In the genomic region with DNA sequence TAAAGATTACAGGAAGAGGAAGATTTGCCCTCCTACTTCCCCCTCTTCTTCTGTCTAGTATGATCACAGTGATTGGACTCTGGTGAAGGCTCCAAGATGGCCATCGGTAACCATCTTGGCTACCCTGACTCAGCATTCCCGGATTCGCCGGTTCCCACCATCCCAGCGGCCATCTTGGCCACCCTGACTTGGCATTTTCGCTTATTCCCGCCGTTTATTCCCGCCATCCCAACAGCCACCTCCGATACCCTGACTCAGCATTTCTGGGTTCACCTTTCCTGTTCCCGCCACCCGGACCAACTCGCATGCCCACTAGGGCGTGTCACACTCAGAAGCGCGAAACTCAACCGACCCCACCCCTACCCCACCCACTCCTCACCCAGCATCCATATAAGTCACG, we compare ENCODE assay signal across 23 cellular contexts.
DNase-seq lines count a peak whose midpoint lies in the region; ATAC-seq, FAIRE-seq and TF ChIP-seq lines count a peak whose summit lies in the region.
"Had no signal": no experiment of that assay in that cellular context is flagged by ENCODE, and none has a peak within 500 bp of the region (broad histone marks: within the 10 kb centered on the region; RNA-seq: fewer than 3 reads in every experiment).

No MANE protein-coding gene starts in this region.

- no peak for DNase-seq in activated naive CD4-positive, alpha-beta T cell treated with anti-CD3 and anti-CD28 coated beads for 36 hours
- no peak for DNase-seq in activated naive CD4-positive, alpha-beta T cell treated with anti-CD3 and anti-CD28 coated beads, Interleukin-2, amount 10 ng/mL, durations not matched to agents 7 days and 5 days
- DNase-seq in Daoy (ENCODE audit: low read depth) (peak; percentile 5), H1 (ENCODE audit: low read depth in 1 of 2, low spot score in 2 of 2) (no peak), testis (peak; percentile 43), NCI-H2196 (lab: John Stamatoyannopoulos, UW; ENCODE audit: unreplicated experiment) (no peak)
- DNase-seq: ACHN; Caco-2; CD4-positive, alpha-beta T cell; DND-41; GM23248; H7; HFFc6 had no signal

- no peak overlapping the region for H3K56ac ChIP-seq in H1 (replicated peaks; ENCODE audit: insufficient read length, low read depth, low read length)

- peaks cover 9% of the 10 kb centered on the region for H3K4me1 Mint-ChIP-seq in activated naive CD4-positive, alpha-beta T cell treated with anti-CD3 and anti-CD28 coated beads for 36 hours (ENCODE audit: low read depth)
- H3K4me1 Mint-ChIP-seq in activated naive CD4-positive, alpha-beta T cell treated with anti-CD3 and anti-CD28 coated beads, Interleukin-2, amount 10 ng/mL, durations not matched to agents 7 days and 5 days, result peaks cover 20% of the 10 kb centered on the region

- peak overlapping the region; percentile 3 for H3K4me3 Mint-ChIP-seq in activated naive CD4-positive, alpha-beta T cell treated with anti-CD3 and anti-CD28 coated beads for 36 hours
- H3K4me3 Mint-ChIP-seq in activated naive CD4-positive, alpha-beta T cell treated with anti-CD3 and anti-CD28 coated beads, Interleukin-2, amount 10 ng/mL, durations not matched to agents 7 days and 5 days, result no peak overlapping the region
- H3K4me3 Mint-ChIP-seq: CD4-positive, alpha-beta T cell; HFFc6 had no signal

- POLR2A ChIA-PET in H1 (lab: Charles Lee; ENCODE audit: partially characterized antibody), result no interaction called here

- no peaks in the 10 kb centered on the region for H3K23me2 ChIP-seq in H1 (ENCODE audit: low read depth, low read length)

- H3K14ac ChIP-seq in H1 (ENCODE audit: insufficient read length), result no peak overlapping the region

- no peak overlapping the region for H4K5ac ChIP-seq in H1 (ENCODE audit: insufficient read length, low read depth, low read length)

- no peaks in the 10 kb centered on the region for H4K20me1 ChIP-seq in H1 (replicated peaks in 1 of 2; ENCODE audit: control insufficient read depth in 1 of 2, insufficient read depth in 2 of 2, low read length in 2 of 2)

- intact Hi-C loops in activated naive CD4-positive, alpha-beta T cell treated with anti-CD3 and anti-CD28 coated beads for 36 hours (cut with micrococcal nuclease), result no loop called here
- intact Hi-C loops in testis (cut with DNase I; ENCODE audit: low total_unique reads), result no loop called here

- CTCF ChIA-PET in activated naive CD4-positive, alpha-beta T cell treated with anti-CD3 and anti-CD28 coated beads for 36 hours (lab: Charles Lee), result no interaction called here
- CTCF ChIA-PET in activated naive CD4-positive, alpha-beta T cell treated with anti-CD3 and anti-CD28 coated beads, Interleukin-2, amount 10 ng/mL, durations not matched to agents 7 days and 5 days (lab: Charles Lee), result no interaction called here
- CTCF ChIA-PET in H1 (lab: Charles Lee; ENCODE audit: partially characterized antibody), result interaction anchor here (0.6 kb wide), 1 partner anchor 637 kb away, joined by 3 read pairs; no protein-coding TSS in a partner anchor

- H3K4me2 ChIP-seq in H1 (ENCODE audit: insufficient read depth in 1 of 2, low read depth in 2 of 2, low read length in 2 of 2), result no peak overlapping the region
- H3K4me2 ChIP-seq: KMS-11 had no signal

- H2BK120ac ChIP-seq in H1 (replicated peaks; ENCODE audit: low read depth, low read length), result no peak overlapping the region

- H3K4me3 ChIP-seq in H1 (ENCODE audit: extremely low read depth in 1 of 4, insufficient read depth in 2 of 4, low read depth in 3 of 4, low read length in 4 of 4) (no peak overlapping the region), testis (no peak overlapping the region)
- H3K4me3 ChIP-seq: GM23248 had no signal

- no peak overlapping the region for H4K91ac ChIP-seq in H1 (replicated peaks; ENCODE audit: insufficient read length, low read length)

- no peak overlapping the region for H3K4ac ChIP-seq in H1 (replicated peaks; ENCODE audit: insufficient read length, low read depth, low read length)

- H3K36me3 Mint-ChIP-seq in activated naive CD4-positive, alpha-beta T cell treated with anti-CD3 and anti-CD28 coated beads for 36 hours (ENCODE audit: low read depth), result no peaks in the 10 kb centered on the region
- H3K36me3 Mint-ChIP-seq in activated naive CD4-positive, alpha-beta T cell treated with anti-CD3 and anti-CD28 coated beads, Interleukin-2, amount 10 ng/mL, durations not matched to agents 7 days and 5 days, result peaks cover 2% of the 10 kb centered on the region

- H3K9me3 ChIP-seq in H1 (ENCODE audit: insufficient read depth in 2 of 2, low read depth in 1 of 2, low read length in 1 of 2) (peaks cover 9 to 12% of the 10 kb centered on the region in 2 experiments), testis (no peaks in the 10 kb centered on the region)

- H3K9ac ChIP-seq in H1 (replicated peaks in 1 of 4; ENCODE audit: extremely low read depth in 1 of 4, low read depth in 3 of 4, low read length in 3 of 4), result no peak overlapping the region
- H3K9ac ChIP-seq: GM23248, KMS-11 had no signal

- TF ChIP-seq POLR2A in H1 (IDR thresholded peaks at IDR 0.05; ENCODE audit: control extremely low read depth in 1 of 2, low read depth in 2 of 2, low read length in 2 of 2), result no peak
- no peak for TF ChIP-seq POLR2A in testis (IDR thresholded peaks at IDR 0.05)

- no peak overlapping the region for H2AFZ ChIP-seq in H1 (ENCODE audit: low read length)
- H2AFZ ChIP-seq: GM23248 had no signal

- no peaks in the 10 kb centered on the region for H3K27me3 Mint-ChIP-seq in activated naive CD4-positive, alpha-beta T cell treated with anti-CD3 and anti-CD28 coated beads for 36 hours (ENCODE audit: low read depth)
- H3K27me3 Mint-ChIP-seq in activated naive CD4-positive, alpha-beta T cell treated with anti-CD3 and anti-CD28 coated beads, Interleukin-2, amount 10 ng/mL, durations not matched to agents 7 days and 5 days, result no peaks in the 10 kb centered on the region
- H3K27me3 Mint-ChIP-seq: CD4-positive, alpha-beta T cell had no signal

- no peaks in the 10 kb centered on the region for H3K36me3 ChIP-seq in H1 (ENCODE audit: control insufficient read depth in 2 of 4, insufficient read depth in 4 of 4, low read length in 3 of 4)
- H3K36me3 ChIP-seq in testis (ENCODE audit: low read depth, missing control alignments), result no peaks in the 10 kb centered on the region

- H3K27me3 ChIP-seq in H1 (replicated peaks in 1 of 4; ENCODE audit: control insufficient read depth in 3 of 4, extremely low read depth in 1 of 4, insufficient read depth in 3 of 4, low read length in 3 of 4) (no peaks in the 10 kb centered on the region), testis (no peaks in the 10 kb centered on the region)

- no peak overlapping the region for H2BK12ac ChIP-seq in H1 (ENCODE audit: low read depth, low read length)

- TF ChIP-seq RAD21 in H1 (IDR thresholded peaks at IDR 0.05 in 1 of 2, conservative IDR thresholded peaks at IDR 0.05 in 1 of 2; ENCODE audit: low read depth in 2 of 2, low read length in 2 of 2), result no peak

- no peak overlapping the region for H4K8ac ChIP-seq in H1 (ENCODE audit: extremely low read depth, insufficient read depth, low read length)

- no peak overlapping the region for H3K27ac Mint-ChIP-seq in activated naive CD4-positive, alpha-beta T cell treated with anti-CD3 and anti-CD28 coated beads for 36 hours
- H3K27ac Mint-ChIP-seq in activated naive CD4-positive, alpha-beta T cell treated with anti-CD3 and anti-CD28 coated beads, Interleukin-2, amount 10 ng/mL, durations not matched to agents 7 days and 5 days, result no peak overlapping the region
- H3K27ac Mint-ChIP-seq: CD4-positive, alpha-beta T cell; HFFc6 had no signal

- no peak for TF ChIP-seq EP300 in H1 (IDR thresholded peaks at IDR 0.05; ENCODE audit: borderline replicate concordance in 1 of 2, low read depth in 2 of 2, low read length in 2 of 2)

- no peak for ATAC-seq in HG03045 (IDR thresholded peaks at IDR 0.05; ENCODE audit: unreplicated experiment)
- ATAC-seq: HCT116 had no signal

- H3K4me1 ChIP-seq in H1 (replicated peaks in 1 of 4; ENCODE audit: control insufficient read depth in 3 of 4, insufficient read depth in 4 of 4, low read length in 3 of 4), result no peaks in the 10 kb centered on the region
- no peaks in the 10 kb centered on the region for H3K4me1 ChIP-seq in testis

- no peak overlapping the region for H2BK20ac ChIP-seq in H1 (ENCODE audit: low read length)

- TF ChIP-seq CTCF in H1 (IDR thresholded peaks at IDR 0.05; ENCODE audit: control extremely low read depth in 1 of 3, insufficient read depth in 1 of 3, low read depth in 1 of 3, low read length in 3 of 3) (no peak), testis (IDR thresholded peaks at IDR 0.05) (no peak)

- no peak overlapping the region for H2BK5ac ChIP-seq in H1 (ENCODE audit: low read depth, low read length)

- H3K79me1 ChIP-seq in H1 (ENCODE audit: low read depth, low read length), result no peaks in the 10 kb centered on the region

- FAIRE-seq in H1 (lab: Jason Lieb, UNC), result no peak
- FAIRE-seq: D721Med, G401.6, GM12891, GM19239, HTR-8/SVneo had no signal

- no peaks in the 10 kb centered on the region for H3K79me2 ChIP-seq in H1 (ENCODE audit: control insufficient read depth in 1 of 2, insufficient read depth in 2 of 2, low read length in 2 of 2)

- H2BK15ac ChIP-seq in H1 (ENCODE audit: low read length), result no peak overlapping the region

- H2AK5ac ChIP-seq in H1 (ENCODE audit: low read depth, low read length), result no peak overlapping the region

- H3K27ac ChIP-seq in H1 (ENCODE audit: low read depth, low read length), result no peak overlapping the region
- H3K27ac ChIP-seq in testis, result no peak overlapping the region
- H3K27ac ChIP-seq: C4-2B, GM23248, HL-60, KMS-11 had no signal

- peaks cover 12% of the 10 kb centered on the region for H3K9me3 Mint-ChIP-seq in activated naive CD4-positive, alpha-beta T cell treated with anti-CD3 and anti-CD28 coated beads for 36 hours
- peaks cover 11% of the 10 kb centered on the region for H3K9me3 Mint-ChIP-seq in activated naive CD4-positive, alpha-beta T cell treated with anti-CD3 and anti-CD28 coated beads, Interleukin-2, amount 10 ng/mL, durations not matched to agents 7 days and 5 days

- H3K18ac ChIP-seq in H1 (ENCODE audit: extremely low read depth, low read length), result no peak overlapping the region

- no peak overlapping the region for H3K23ac ChIP-seq in H1 (ENCODE audit: insufficient read length)

- WGBS in H1 (ENCODE audit: extremely low coverage in 1 of 2, insufficient coverage in 1 of 2, insufficient read length in 1 of 2, insufficient replicate concordance in 2 of 2, low coverage in 1 of 2, low lambda C conversion rate in 2 of 2, missing lambda C conversion rate in 1 of 2), 2 experiments, result 89% methylated on average over 12 of the region's 18 CpGs; no CpG with 5 or more reads in 1 of the 2 experiments
- WGBS in testis, 2 donors, result 78 to 83% methylated on average over 18 of the region's 18 CpGs

TF ChIP-seq in H1, 55 proteins besides CTCF, POLR2A, EP300 and RAD21 (continues in another document):
- TF ChIP-seq YY1 (IDR thresholded peaks at IDR 0.05; ENCODE audit: low read depth, low read length) (peak; percentile 80), BACH1 (IDR thresholded peaks at IDR 0.05; ENCODE audit: low read length) (peak; percentile 94)
- TF ChIP-seq, protein P1, sequence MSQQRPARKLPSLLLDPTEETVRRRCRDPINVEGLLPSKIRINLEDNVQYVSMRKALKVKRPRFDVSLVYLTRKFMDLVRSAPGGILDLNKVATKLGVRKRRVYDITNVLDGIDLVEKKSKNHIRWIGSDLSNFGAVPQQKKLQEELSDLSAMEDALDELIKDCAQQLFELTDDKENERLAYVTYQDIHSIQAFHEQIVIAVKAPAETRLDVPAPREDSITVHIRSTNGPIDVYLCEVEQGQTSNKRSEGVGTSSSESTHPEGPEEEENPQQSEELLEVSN (IDR thresholded peaks at IDR 0.05), result peak; percentile 82

Comparison
In these comparisons a context has a peak if more than half of its experiments do, and no peak if none do; other contexts are left out.
1. DNase-seq: peak in Daoy (single experiment) and testis (single experiment); none in activated naive CD4-positive, alpha-beta T cell treated with anti-CD3 and anti-CD28 coated beads for 36 hours (single experiment), activated naive CD4-positive, alpha-beta T cell treated with anti-CD3 and anti-CD28 coated beads, Interleukin-2, amount 10 ng/mL, durations not matched to agents 7 days and 5 days (single experiment), H1 (0 of 2) and NCI-H2196 (single experiment).